Comparison of ENCODE assay signal across 14 cellular contexts in genomic region chr2:129934044-129934822, GRCh38. TPM values are rescaled to one million over a fixed set of nuclear protein-coding genes. Genes with fewer than 3 reads are reported as not detected.
DNase-seq lines count a peak whose midpoint lies in the region; ATAC-seq and TF ChIP-seq lines count a peak whose summit lies in the region.
"Had no signal": no experiment of that assay in that cellular context is flagged by ENCODE, and none has a peak within 500 bp of the region (broad histone marks: within the 10 kb centered on the region; RNA-seq: fewer than 3 reads in every experiment).

No MANE protein-coding gene starts in this region.

- peak; percentile 40 for DNase-seq in Daoy (ENCODE audit: low read depth)
- DNase-seq in RWPE2 (ENCODE audit: low spot score): no peak
- no peak for DNase-seq in hepatocyte (ENCODE audit: low spot score)
- no peak for DNase-seq in retinal pigment epithelial cell (ENCODE audit: low read depth)
- no peak for DNase-seq in activated effector memory CD4-positive, alpha-beta T cell treated with anti-CD3 and anti-CD28 coated beads, Interleukin-2, amount 50 U/mL, for 16 hours
- no peak for DNase-seq in NCI-H1436 treated with DMSO at 0.1 percent for 48 hours (lab: John Stamatoyannopoulos, UW)
- DNase-seq: activated CD4-positive, alpha-beta T cell treated with anti-CD3 and anti-CD28 coated beads for 36 hours; DND-41; NCI-H1417; ovary; stimulated activated CD4-positive, alpha-beta T cell treated with anti-CD3 and anti-CD28 coated beads, Interleukin-2, amount 100 ng/mL, for 48 hours; stimulated activated naive CD4-positive, alpha-beta T cell treated with Interleukin-2 at 50 U/mL for 16 hours had no signal

- TF ChIP-seq CTCF in RWPE2 (IDR thresholded peaks at IDR 0.05; ENCODE audit: poor library complexity, severe bottlenecking) (no peak), hepatocyte (IDR thresholded peaks at IDR 0.05; ENCODE audit: poor library complexity) (no peak), retinal pigment epithelial cell (conservative IDR thresholded peaks at IDR 0.05; ENCODE audit: low read depth, low read length) (no peak)

- H3K9me3 ChIP-seq in RWPE2 (ENCODE audit: severe bottlenecking) (no peaks in the 10 kb centered on the region), hepatocyte (ENCODE audit: low read depth) (no peaks in the 10 kb centered on the region)
- H3K9me3 ChIP-seq: ovary had no signal

- H3K4me3 ChIP-seq in RWPE2 (ENCODE audit: severe bottlenecking): no peak overlapping the region
- H3K4me3 ChIP-seq in hepatocyte: no peak overlapping the region
- H3K4me3 ChIP-seq in retinal pigment epithelial cell (ENCODE audit: low read length): peak overlapping the region; percentile 8
- H3K4me3 ChIP-seq: ovary had no signal

- H3K27me3 ChIP-seq in RWPE2 (ENCODE audit: insufficient read depth, poor library complexity, severe bottlenecking): peaks cover 6% of the 10 kb centered on the region
- H3K27me3 ChIP-seq in hepatocyte: peaks cover 7% of the 10 kb centered on the region
- H3K27me3 ChIP-seq: ovary had no signal

- H3K36me3 ChIP-seq in RWPE2 (ENCODE audit: low read depth): no peaks in the 10 kb centered on the region
- no peaks in the 10 kb centered on the region for H3K36me3 ChIP-seq in hepatocyte (replicated peaks; ENCODE audit: insufficient read depth, low read depth)
- H3K36me3 ChIP-seq: ovary had no signal

- 10% methylated on average over 36 of the region's 41 CpGs for WGBS in hepatocyte (ENCODE audit: low lambda C conversion rate, missing lambda C conversion rate)

- H3K27ac ChIP-seq in RWPE2 (ENCODE audit: poor library complexity, severe bottlenecking) (peak overlapping the region; percentile 48), hepatocyte (no peak overlapping the region)
- H3K27ac ChIP-seq: ovary had no signal

- peak; percentile 53; the same call in 2 of the 3 replicates for ATAC-seq in RWPE2 (ENCODE audit: low read depth)
- ATAC-seq in HG03139 (IDR thresholded peaks at IDR 0.05; ENCODE audit: unreplicated experiment): no peak
- ATAC-seq in HG03095 (IDR thresholded peaks at IDR 0.05; ENCODE audit: unreplicated experiment): no peak
- ATAC-seq: activated CD4-positive, alpha-beta T cell treated with anti-CD3 and anti-CD28 coated beads for 36 hours had no signal

- H3K9me2 ChIP-seq in hepatocyte (replicated peaks; ENCODE audit: insufficient read depth): no peaks in the 10 kb centered on the region

- no peaks in the 10 kb centered on the region for H4K20me1 ChIP-seq in hepatocyte (ENCODE audit: insufficient read depth, poor library complexity, severe bottlenecking)

- H3K4me2 ChIP-seq in hepatocyte: peak overlapping the region; percentile 85

- H3K4me1 ChIP-seq in RWPE2 (ENCODE audit: insufficient read depth, poor library complexity, severe bottlenecking) (no peaks in the 10 kb centered on the region), hepatocyte (ENCODE audit: insufficient read depth) (peaks cover 8% of the 10 kb centered on the region)

- H2AFZ ChIP-seq in hepatocyte: peak overlapping the region; percentile 68

- no peaks in the 10 kb centered on the region for H3K79me2 ChIP-seq in hepatocyte

RNA-seq across cellular contexts. Expression of gene RAB6C, which starts 45.2 kb away (rescaled TPM):
- total RNA-seq in Daoy (2014; rRNA removed; shearing (Covaris generic)): not detected in 2 replicates
- 0.04 and 0.13 TPM in 2 replicates for total RNA-seq in hepatocyte
- not detected in 2 replicates for polyA plus RNA-seq in hepatocyte
- total RNA-seq: activated CD4-positive, alpha-beta T cell treated with anti-CD3 and anti-CD28 coated beads for 36 hours had no signal
